ENCODE assay signal across 9 cellular contexts in the genomic region with DNA sequence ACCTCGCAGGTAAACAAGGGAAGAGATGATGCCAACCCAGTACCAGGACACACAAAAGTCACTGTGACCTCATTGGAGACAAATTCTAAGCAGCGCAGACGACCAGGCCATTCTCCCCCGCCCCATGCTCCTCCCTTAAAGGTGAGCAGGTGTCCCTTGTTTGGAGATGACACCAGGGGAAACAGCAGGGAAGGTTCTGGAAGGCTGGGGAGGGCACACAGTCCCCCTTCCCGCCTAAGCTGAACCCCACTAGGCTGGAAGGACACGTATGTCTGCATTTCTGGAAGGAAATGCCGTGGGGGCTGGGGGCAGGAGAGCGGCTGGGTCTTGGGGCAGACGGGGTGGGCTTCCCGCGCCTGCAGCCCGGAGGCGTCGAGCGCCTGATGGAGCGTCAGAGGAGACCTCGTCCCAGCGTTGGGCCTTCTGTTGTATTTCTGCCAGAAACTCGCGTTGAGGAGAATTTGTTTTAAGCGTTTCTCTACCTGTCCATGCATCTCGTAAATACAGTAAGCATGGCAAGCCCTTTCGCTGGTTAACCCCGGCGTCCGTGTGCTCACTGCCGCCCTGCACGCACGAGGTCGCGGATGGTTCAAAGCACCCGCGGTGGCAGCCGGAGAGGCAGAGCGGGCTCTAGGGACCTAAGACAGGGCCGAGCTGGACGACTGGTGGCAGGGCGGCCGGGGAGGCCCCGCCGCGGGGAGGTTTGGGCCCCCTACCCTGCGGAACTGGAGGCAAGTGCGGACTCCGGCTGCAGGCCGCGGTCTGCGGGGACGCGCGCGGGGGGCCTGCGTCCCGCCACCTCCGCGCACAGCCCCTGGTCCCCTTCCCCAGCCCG. TPM values are rescaled to one million over a fixed set of nuclear protein-coding genes. Genes with fewer than 3 reads are reported as not detected.
DNase-seq lines count a peak whose midpoint lies in the region; ATAC-seq, FAIRE-seq and TF ChIP-seq lines count a peak whose summit lies in the region.
"Had no signal": no experiment of that assay in that cellular context is flagged by ENCODE, and none has a peak within 500 bp of the region (broad histone marks: within the 10 kb centered on the region; RNA-seq: fewer than 3 reads in every experiment).

No MANE protein-coding gene starts in this region.

- peak overlapping the region; percentile 34 for H2BK12ac ChIP-seq in neuronal stem cell (ENCODE audit: low read length)

- H3K27ac ChIP-seq in Panc1 (ENCODE audit: low read length), result no peak overlapping the region
- no peak overlapping the region for H3K27ac ChIP-seq in neuronal stem cell (replicated peaks; ENCODE audit: low read length)

- CTCF ChIA-PET in BJ (lab: Yijun Ruan, JAX), result no interaction called here
- CTCF ChIA-PET in Panc1 (lab: Charles Lee), result no interaction called here

- no peaks in the 10 kb centered on the region for H3K79me1 ChIP-seq in neuronal stem cell (ENCODE audit: low read depth, low read length)

- peak overlapping the region; percentile 99 for H2AFZ ChIP-seq in neuronal stem cell (ENCODE audit: low read length)

- H3K9me3 ChIP-seq in Panc1 (ENCODE audit: control insufficient read depth, insufficient read depth, low read depth, low read length), result no peaks in the 10 kb centered on the region
- H3K9me3 ChIP-seq in neuronal stem cell (replicated peaks in 1 of 2; ENCODE audit: control insufficient read depth in 2 of 2, insufficient read depth in 1 of 2, low read depth in 1 of 2, low read length in 2 of 2), result peaks cover 0 to 9% of the 10 kb centered on the region in 2 donors

- no peak overlapping the region for H3K4ac ChIP-seq in neuronal stem cell (ENCODE audit: low read length)

- TF ChIP-seq CTCF in BJ (IDR thresholded peaks at IDR 0.05; ENCODE audit: insufficient read depth, low read depth, low read length), result no peak
- TF ChIP-seq CTCF in Panc1 (IDR thresholded peaks at IDR 0.05), result no peak

- POLR2A ChIA-PET in BJ (lab: Charles Lee), result no interaction called here
- POLR2A ChIA-PET in Panc1 (lab: Charles Lee), result no interaction called here

- H3K36me3 ChIP-seq in BJ (ENCODE audit: control insufficient read depth, insufficient read depth, low read length) (no peaks in the 10 kb centered on the region), Panc1 (ENCODE audit: control insufficient read depth, insufficient read depth, low read length) (no peaks in the 10 kb centered on the region), neuronal stem cell (replicated peaks in 1 of 2; ENCODE audit: control insufficient read depth in 2 of 2, insufficient read depth in 2 of 2, low read length in 2 of 2) (no peaks in the 10 kb centered on the region)

- H3K4me1 ChIP-seq in Panc1 (ENCODE audit: control insufficient read depth, insufficient read depth, low read length) (peaks cover 7% of the 10 kb centered on the region), neuronal stem cell (ENCODE audit: control insufficient read depth in 2 of 2, insufficient read depth in 1 of 2, low read depth in 1 of 2, low read length in 2 of 2) (peaks cover 5 to 12% of the 10 kb centered on the region in 2 donors)

- ATAC-seq in GM19397 (IDR thresholded peaks at IDR 0.05; ENCODE audit: unreplicated experiment) (peak; percentile 11), Panc1 (peak; percentile 41), GM18519 (IDR thresholded peaks at IDR 0.05; ENCODE audit: low FRiP score, unreplicated experiment) (no peak)

- peak overlapping the region; percentile 93 for H3K18ac ChIP-seq in neuronal stem cell (ENCODE audit: low read length)

- peak overlapping the region; percentile 41 for H2AK5ac ChIP-seq in neuronal stem cell (ENCODE audit: low read depth, low read length)

- H3K27me3 ChIP-seq in BJ (ENCODE audit: control insufficient read depth, insufficient read depth, low read length) (peaks cover 50% of the 10 kb centered on the region), Panc1 (ENCODE audit: control insufficient read depth, insufficient read depth, low read length) (peaks cover 25% of the 10 kb centered on the region), neuronal stem cell (ENCODE audit: control insufficient read depth in 3 of 3, insufficient read depth in 3 of 3, low read depth in 1 of 3, low read length in 3 of 3) (peaks cover 41 to 92% (median 55%) of the 10 kb centered on the region in 3 experiments)

- intact Hi-C loops in Panc1 (cut with micrococcal nuclease; ENCODE audit: unreplicated experiment), result no loop called here

- H4K91ac ChIP-seq in neuronal stem cell (ENCODE audit: low read depth, low read length, poor library complexity), result no peak overlapping the region

- H3K4me3 ChIP-seq in BJ (ENCODE audit: low read depth, low read length) (peak overlapping the region; percentile 49), Panc1 (ENCODE audit: low read depth in 2 of 2, low read length in 2 of 2) (peak overlapping the region; percentile 51 to 71), neuronal stem cell (ENCODE audit: low read length in 2 of 2) (peak overlapping the region; percentile 67 to 86)

- no peak for TF ChIP-seq POLR2A in erythroblast (IDR thresholded peaks at IDR 0.05; ENCODE audit: low read length)
- TF ChIP-seq POLR2A in GM12892 (IDR thresholded peaks at IDR 0.05; ENCODE audit: low read depth, low read length), result no peak

- no CpG with 5 or more reads among the region's 57 CpGs for WGBS in neuronal stem cell (ENCODE audit: extremely low coverage in 2 of 2, insufficient read length in 2 of 2, insufficient replicate concordance in 1 of 2), 2 donors

- FAIRE-seq in GM12892 (lab: Jason Lieb, UNC), result no peak

- DNase-seq in BJ (ENCODE audit: low read depth) (no peak), Panc1 (ENCODE audit: low read depth, low spot score) (no peak), erythroblast (lab: John Stamatoyannopoulos, UW) (peak; percentile 27), neuronal stem cell (ENCODE audit: low spot score) (no peak), GM12892 (ENCODE audit: insufficient read length) (no peak), GF-D8 (lab: John Stamatoyannopoulos, UW) (no peak)

- peak overlapping the region; percentile 70 for H3K23ac ChIP-seq in neuronal stem cell (ENCODE audit: low read depth, low read length, poor library complexity)

- no peak overlapping the region for H2BK120ac ChIP-seq in neuronal stem cell (ENCODE audit: low read depth, low read length)

- H2BK5ac ChIP-seq in neuronal stem cell (ENCODE audit: low read length), result peak overlapping the region; percentile 48

- peak overlapping the region; percentile 78 for H3K14ac ChIP-seq in neuronal stem cell (ENCODE audit: low read length)

- H2BK15ac ChIP-seq in neuronal stem cell (ENCODE audit: low read length), result no peak overlapping the region

- H3K4me2 ChIP-seq in neuronal stem cell (ENCODE audit: insufficient read depth, low read length, poor library complexity, severe bottlenecking), result peak overlapping the region; percentile 100

- H4K8ac ChIP-seq in neuronal stem cell (ENCODE audit: low read depth, low read length), result no peak overlapping the region

- peak overlapping the region; percentile 89 for H3K9ac ChIP-seq in neuronal stem cell (ENCODE audit: low read depth, low read length, poor library complexity)

- BruUV-seq in Panc1 (replicated peaks; lab: Mats Ljungman, UMichigan), result no TSS peak

- in situ Hi-C loops in Panc1 (cut with HindIII; ENCODE audit: low pct_unique_long_range_greater_than_20kb, low sequenced_read_pairs), result no loop called here

RNA-seq across cellular contexts. Expression of gene LHX4, which starts 1.2 kb away (rescaled TPM):
- 0.06 and 0.11 TPM in 2 replicates for polyA plus RNA-seq in BJ (2011; rRNA removed)
- 0.05 and 0.15 TPM in 2 replicates for polyA minus RNA-seq in BJ (2011; rRNA and poly(A)+ RNA removed)
- total RNA-seq in Panc1 (2021; ENCODE audit: unreplicated experiment), result 0.72 TPM
- 1.4 TPM for polyA plus RNA-seq in Panc1 (2012; ENCODE audit: insufficient read length)
- 0.06 TPM for polyA plus RNA-seq in neuronal stem cell (2013, experiment 1 of 2)
- polyA plus RNA-seq in neuronal stem cell (2013, experiment 2 of 2), result 0.08 TPM
- 1.3 TPM for polyA plus RNA-seq in GM12892 (2012; ENCODE audit: missing spikeins)
- total RNA-seq: left cardiac atrium had no signal

Comparison
In these comparisons a context has a peak if more than half of its experiments do, and no peak if none do; other contexts are left out.
1. DNase-seq: peak in erythroblast (2 of 2); none in BJ (single experiment), Panc1 (single experiment), neuronal stem cell (single experiment), GM12892 (single experiment) and GF-D8 (single experiment).
2. Peak in every context shown above with its lines, with median percentiles within 50 percentile points of each other: H3K4me3 ChIP-seq.